1 cellular context compared by ENCODE assay signal in genomic region chr19:13880059-13880672, GRCh38.
TF ChIP-seq lines count a peak whose summit lies in the region.

No MANE protein-coding gene starts in this region.

TF ChIP-seq in HepG2, 621 proteins besides CTCF, POLR2A, EP300 and RAD21 (continued from another document and continues in another):
- TF ChIP-seq RFX5 (IDR thresholded peaks at IDR 0.05; ENCODE audit: low read depth, low read length) (peak; percentile 36; the same call in 1 of the 2 replicates), POLR2AphosphoS5 (IDR thresholded peaks at IDR 0.05; ENCODE audit: low read depth, low read length) (no peak), ZNF720 (CRISPR knock-in tag; IDR thresholded peaks at IDR 0.05) (no peak), ZNF383 (CRISPR knock-in tag; IDR thresholded peaks at IDR 0.05; ENCODE audit: borderline replicate concordance) (peak; percentile 75; the same call in 1 of the 2 replicates), ARID2 (CRISPR knock-in tag; IDR thresholded peaks at IDR 0.05; ENCODE audit: borderline replicate concordance) (0 out of 2 replicates have a peak, but pooled peaks have one; percentile 68), HDAC2 (CRISPR knock-in tag; IDR thresholded peaks at IDR 0.05) (peak; percentile 63; the same call in 1 of the 2 replicates), LRRFIP1 (CRISPR knock-in tag; conservative IDR thresholded peaks at IDR 0.05) (no peak), SP2 (CRISPR knock-in tag; IDR thresholded peaks at IDR 0.05) (no peak), ZBTB46 (CRISPR knock-in tag; IDR thresholded peaks at IDR 0.05; ENCODE audit: borderline replicate concordance) (no peak), ZNF780A (CRISPR knock-in tag; IDR thresholded peaks at IDR 0.05) (0 out of 2 replicates have a peak, but pooled peaks have one; percentile 51), ZNF670 (CRISPR knock-in tag; IDR thresholded peaks at IDR 0.05; ENCODE audit: borderline replicate concordance) (0 out of 2 replicates have a peak, but pooled peaks have one; percentile 33), MLX (CRISPR knock-in tag; IDR thresholded peaks at IDR 0.05) (peak; percentile 35; the same call in 1 of the 2 replicates), KAT7 (CRISPR knock-in tag; IDR thresholded peaks at IDR 0.05; ENCODE audit: borderline replicate concordance) (peak; percentile 89; the same call in 1 of the 2 replicates), SUZ12 (IDR thresholded peaks at IDR 0.05; ENCODE audit: low read depth, low read length) (no peak), ZNF674 (CRISPR knock-in tag; IDR thresholded peaks at IDR 0.05; ENCODE audit: low read depth) (no peak), MAFF (IDR thresholded peaks at IDR 0.05; ENCODE audit: low read depth, low read length) (no peak), ZNF3 (CRISPR knock-in tag; IDR thresholded peaks at IDR 0.05) (peak; percentile 82; the same call in 1 of the 2 replicates), KAT8 (CRISPR knock-in tag; IDR thresholded peaks at IDR 0.05) (peak; percentile 74), THRA (CRISPR knock-in tag; IDR thresholded peaks at IDR 0.05; ENCODE audit: borderline replicate concordance) (no peak), SMC3 (IDR thresholded peaks at IDR 0.05; ENCODE audit: low read length) (peak; percentile 74), SMARCE1 (IDR thresholded peaks at IDR 0.05; ENCODE audit: borderline replicate concordance) (no peak), BRCA1 (CRISPR knock-in tag; IDR thresholded peaks at IDR 0.05) (no peak), MAFK (conservative IDR thresholded peaks at IDR 0.05 in 1 of 2, IDR thresholded peaks at IDR 0.05 in 1 of 2; ENCODE audit: low read length in 2 of 2) (peak in 1 of 2 experiments; percentile 7; a peak in 1 of 4 replicates), ZNF567 (CRISPR knock-in tag; IDR thresholded peaks at IDR 0.05; ENCODE audit: borderline replicate concordance) (no peak), SAP130 (CRISPR knock-in tag; IDR thresholded peaks at IDR 0.05; ENCODE audit: low read depth) (peak; percentile 80), FIP1L1 (IDR thresholded peaks at IDR 0.05; ENCODE audit: borderline replicate concordance, insufficient read depth, low read depth, low read length) (no peak), ZNF558 (CRISPR knock-in tag; IDR thresholded peaks at IDR 0.05; ENCODE audit: borderline replicate concordance) (no peak), ZSCAN20 (CRISPR knock-in tag; IDR thresholded peaks at IDR 0.05; ENCODE audit: borderline replicate concordance) (no peak), ZBTB39 (CRISPR knock-in tag; IDR thresholded peaks at IDR 0.05) (no peak), DRAP1 (CRISPR knock-in tag; IDR thresholded peaks at IDR 0.05) (peak; percentile 66), BORCS8-MEF2B (CRISPR knock-in tag; IDR thresholded peaks at IDR 0.05) (peak; percentile 76; the same call in 1 of the 2 replicates), THAP7 (CRISPR knock-in tag; IDR thresholded peaks at IDR 0.05) (peak; percentile 70; the same call in 1 of the 2 replicates), ELF3 (CRISPR knock-in tag; IDR thresholded peaks at IDR 0.05) (peak; percentile 66), FOXA3 (CRISPR knock-in tag; IDR thresholded peaks at IDR 0.05) (peak; percentile 57), PRPF4 (IDR thresholded peaks at IDR 0.05; ENCODE audit: low read depth, low read length, poor library complexity, severe bottlenecking) (no peak), FOXO1 (CRISPR knock-in tag; IDR thresholded peaks at IDR 0.05) (peak; percentile 57; the same call in 1 of the 2 replicates), FOXK2 (IDR thresholded peaks at IDR 0.05) (no peak), TRIM22 (IDR thresholded peaks at IDR 0.05) (no peak), BCLAF1 (IDR thresholded peaks at IDR 0.05) (no peak), TARDBP (CRISPR knock-in tag; IDR thresholded peaks at IDR 0.05) (peak; percentile 77), ZNF350 (CRISPR knock-in tag; IDR thresholded peaks at IDR 0.05; ENCODE audit: borderline replicate concordance, low read depth) (peak; percentile 34; the same call in 1 of the 2 replicates), ZNF329 (CRISPR knock-in tag; IDR thresholded peaks at IDR 0.05; ENCODE audit: low read depth) (no peak), PBX2 (CRISPR knock-in tag; IDR thresholded peaks at IDR 0.05) (no peak), ZNF784 (CRISPR knock-in tag; IDR thresholded peaks at IDR 0.05; ENCODE audit: borderline replicate concordance) (peak; percentile 23; the same call in 1 of the 2 replicates), RXRA (CRISPR knock-in tag; IDR thresholded peaks at IDR 0.05) (peak; percentile 63), ZMAT3 (CRISPR knock-in tag; conservative IDR thresholded peaks at IDR 0.05) (peak; percentile 80), MEF2D (CRISPR knock-in tag; IDR thresholded peaks at IDR 0.05) (no peak), ZNF703 (CRISPR knock-in tag; IDR thresholded peaks at IDR 0.05; ENCODE audit: borderline replicate concordance) (no peak), AGO2 (optimal IDR thresholded peaks at IDR 0.05; ENCODE audit: low read depth, low read length) (no peak), PHF8 (CRISPR knock-in tag; IDR thresholded peaks at IDR 0.05) (peak; percentile 52), POLR2G (IDR thresholded peaks at IDR 0.05; ENCODE audit: low read depth, low read length) (no peak), RFXANK (CRISPR knock-in tag; IDR thresholded peaks at IDR 0.05) (no peak), MZF1 (CRISPR knock-in tag; IDR thresholded peaks at IDR 0.05; ENCODE audit: borderline replicate concordance) (no peak), CBFB (CRISPR knock-in tag; IDR thresholded peaks at IDR 0.05) (no peak), NFYB (CRISPR knock-in tag; IDR thresholded peaks at IDR 0.05) (no peak), ZKSCAN1 (IDR thresholded peaks at IDR 0.05; ENCODE audit: low read length) (no peak)
